ENCODE assay signal across 11 cellular contexts in the genomic region with DNA sequence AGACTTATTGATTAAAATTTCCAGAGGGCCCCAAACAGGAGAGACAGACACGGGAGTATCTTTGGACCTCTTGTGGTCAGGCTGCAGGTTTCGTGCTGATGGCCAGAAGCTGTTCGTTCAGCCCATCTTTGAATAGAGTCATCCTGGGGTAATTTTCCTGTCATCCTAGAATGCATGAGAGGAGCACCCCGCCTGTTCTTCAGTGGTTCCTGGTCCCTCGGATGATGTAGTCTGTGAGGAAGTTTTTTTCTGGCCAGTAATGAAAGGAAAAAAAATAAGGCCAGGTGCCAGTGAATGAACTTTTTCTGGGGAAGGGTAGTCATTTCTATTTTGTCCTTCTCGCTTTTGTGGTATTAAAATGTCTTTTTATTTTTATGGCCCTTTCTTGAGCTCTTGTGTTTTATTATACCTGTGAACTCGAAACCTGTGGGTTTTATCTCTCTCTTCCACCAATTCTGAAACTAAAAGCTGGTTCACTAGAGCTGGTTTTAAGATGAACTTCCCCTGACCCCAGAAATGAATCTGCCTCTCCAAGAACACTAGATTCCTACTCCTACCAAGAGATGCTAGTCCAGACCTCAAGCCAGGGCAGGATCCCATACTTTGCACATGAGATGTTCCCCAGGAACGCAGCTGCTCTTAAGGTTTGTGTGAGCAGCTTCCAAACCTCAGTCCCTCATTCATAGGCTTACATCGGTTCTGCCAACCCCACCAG. TPM values are rescaled to one million over a fixed set of nuclear protein-coding genes. Genes with fewer than 3 reads are reported as not detected.
DNase-seq lines count a peak whose midpoint lies in the region; ATAC-seq, FAIRE-seq and TF ChIP-seq lines count a peak whose summit lies in the region.
"Had no signal": no experiment of that assay in that cellular context is flagged by ENCODE, and none has a peak within 500 bp of the region (broad histone marks: within the 10 kb centered on the region; RNA-seq: fewer than 3 reads in every experiment).

No MANE protein-coding gene starts in this region.

- no peaks in the 10 kb centered on the region for H3K4me1 ChIP-seq in vagina

- H3K9me3 ChIP-seq in vagina, result no peaks in the 10 kb centered on the region

- H3K27me3 ChIP-seq in vagina, result no peaks in the 10 kb centered on the region

- H3K27ac ChIP-seq in vagina, result no peak overlapping the region

- ATAC-seq in HG03039 (IDR thresholded peaks at IDR 0.05; ENCODE audit: unreplicated experiment), result peak; percentile 72
- ATAC-seq: mucosa of descending colon had no signal

- peak; percentile 36 for DNase-seq in AG20443 (ENCODE audit: low spot score)
- no peak for DNase-seq in GM19239 (ENCODE audit: insufficient read length, low spot score)
- peak; percentile 90 for DNase-seq in NCI-H2227 treated with DMSO at 0.1 percent for 48 hours (lab: John Stamatoyannopoulos, UW)
- DNase-seq in OCI-M1 (lab: John Stamatoyannopoulos, UW), result no peak
- DNase-seq in EL, result no peak
- DNase-seq in vagina (ENCODE audit: extremely low spot score in 2 of 2), result no peak
- no peak for DNase-seq in amniotic stem cell (lab: John Stamatoyannopoulos, UW)
- DNase-seq: activated T-cell treated with anti-CD3 and anti-CD28 coated beads, Interleukin-2, amount 50 U/mL, for 72 hours; HCEC 1CT; mucosa of descending colon had no signal

- no peak for TF ChIP-seq POLR2A in vagina (IDR thresholded peaks at IDR 0.05)

- no peaks in the 10 kb centered on the region for H3K36me3 ChIP-seq in vagina

- H3K4me3 ChIP-seq in vagina, result no peak overlapping the region
- H3K4me3 ChIP-seq: mucosa of descending colon had no signal

- TF ChIP-seq CTCF in vagina (IDR thresholded peaks at IDR 0.05), result no peak

- intact Hi-C loops in vagina (cut with DNase I), result no loop called here

- peak; percentile 96 for FAIRE-seq in GM19239 (lab: Jason Lieb, UNC)

RNA-seq across cellular contexts. Expression of a gene that starts 15.4 kb away (rescaled TPM):
- total RNA-seq in vagina, result 28.5 TPM

RNA-seq across cellular contexts. Expression of a gene that starts 35.6 kb away (rescaled TPM):
- 4.7 TPM for total RNA-seq in vagina

Comparison
In these comparisons a context has a peak if more than half of its experiments do, and no peak if none do; other contexts are left out.
1. DNase-seq: peak in AG20443 (single experiment) and NCI-H2227 treated with DMSO at 0.1 percent for 48 hours (single experiment); none in GM19239 (single experiment), OCI-M1 (single experiment), EL (single experiment), vagina (0 of 2) and amniotic stem cell (single experiment).